In the genomic region with DNA sequence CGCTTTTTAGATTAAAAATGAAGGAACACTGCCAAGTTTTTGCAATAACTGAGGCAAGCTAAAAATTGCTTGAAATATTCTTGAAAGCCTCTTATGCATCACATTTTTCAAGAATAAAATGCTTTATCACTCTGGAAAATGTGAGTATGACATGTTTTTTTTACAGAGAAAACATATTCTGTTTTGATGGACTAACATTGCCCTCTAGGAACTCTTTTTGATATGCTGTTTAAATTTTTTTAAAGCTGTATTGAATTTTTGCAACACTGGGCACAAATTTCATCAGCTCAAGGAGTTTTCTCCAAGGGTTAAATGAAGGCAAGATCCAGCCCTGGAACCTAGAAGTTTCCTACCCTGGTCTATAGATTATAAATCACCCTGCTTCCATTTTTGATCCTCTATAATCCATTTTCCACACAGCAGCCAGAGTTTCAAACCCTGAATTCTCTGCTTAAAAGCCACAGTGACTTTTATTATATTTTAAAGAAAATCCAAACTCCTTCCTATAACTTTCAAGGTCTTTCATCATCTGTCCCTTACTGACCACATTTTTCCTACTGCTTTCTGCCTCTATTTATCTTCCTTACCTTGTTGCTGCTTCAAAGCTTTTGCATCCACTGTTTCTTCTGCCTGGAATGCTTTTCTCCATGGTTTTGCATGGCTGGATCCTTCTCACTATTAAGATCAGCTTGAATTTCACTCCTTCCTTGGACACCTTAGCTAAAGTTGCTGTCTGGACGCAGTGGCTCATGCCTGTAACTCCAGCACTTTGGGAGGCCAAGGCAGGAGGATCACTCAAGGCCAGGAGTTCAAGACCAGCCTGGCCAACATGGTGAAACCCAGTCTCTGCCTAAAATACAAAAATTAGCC, we compare ENCODE assay signal across 18 cellular contexts.
A peak's percentile ranks its signal among the peaks of the same experiment; 100 is the strongest.
DNase-seq lines count a peak whose midpoint lies in the region; ATAC-seq and TF ChIP-seq lines count a peak whose summit lies in the region.
"Had no signal": no experiment of that assay in that cellular context is flagged by ENCODE, and none has a peak within 500 bp of the region (broad histone marks: within the 10 kb centered on the region; RNA-seq: fewer than 3 reads in every experiment).

No MANE protein-coding gene starts in this region.

- no peaks in the 10 kb centered on the region for H3K9me2 ChIP-seq in HCT116 (ENCODE audit: insufficient read depth)

- H3K9me3 ChIP-seq in HCT116 (ENCODE audit: control insufficient read depth in 1 of 2, insufficient read depth in 1 of 2, low read depth in 1 of 2, low read length in 2 of 2) (no peaks in the 10 kb centered on the region), SK-N-MC (ENCODE audit: low read depth, low read length) (no peaks in the 10 kb centered on the region)
- H3K9me3 ChIP-seq: ascending aorta had no signal

- H3K79me2 ChIP-seq in HCT116 (ENCODE audit: insufficient read depth, low read length) = no peaks in the 10 kb centered on the region

- TF ChIP-seq RAD21 in HCT116 (IDR thresholded peaks at IDR 0.05; ENCODE audit: low read depth) = peak; percentile 36; the same call in 1 of the 2 replicates

- no peaks in the 10 kb centered on the region for H3K27me3 ChIP-seq in HCT116 (ENCODE audit: insufficient read depth, low read length)
- H3K27me3 ChIP-seq: ascending aorta had no signal

- H3K4me1 ChIP-seq in HCT116 (ENCODE audit: control insufficient read depth in 1 of 2, insufficient read depth in 2 of 2, low read length in 2 of 2) = no peaks in the 10 kb centered on the region
- H3K4me1 ChIP-seq: ascending aorta had no signal

- ATAC-seq in HCT116 (no peak), GM19023 (IDR thresholded peaks at IDR 0.05; ENCODE audit: unreplicated experiment) (no peak)
- ATAC-seq: activated T-helper 17 cell treated with anti-CD3 and anti-CD28 coated beads, Interleukin-2, amount 50 U/mL, for 72 hours had no signal

- CTCF ChIA-PET in HCT116 (lab: Charles Lee) = interaction anchor here (1.9 kb wide), 1 partner anchor 24 kb away, joined by 6 read pairs; no protein-coding TSS in a partner anchor

- no peak for TF ChIP-seq POLR2A in HCT116 (IDR thresholded peaks at IDR 0.05; ENCODE audit: borderline replicate concordance, extremely low read depth, insufficient read depth, insufficient read length)

- H3K36me3 ChIP-seq in HCT116 (ENCODE audit: control insufficient read depth in 1 of 2, insufficient read depth in 2 of 2, low read length in 2 of 2) = no peaks in the 10 kb centered on the region
- H3K36me3 ChIP-seq in SK-N-MC (ENCODE audit: insufficient read depth, low read length) = no peaks in the 10 kb centered on the region
- H3K36me3 ChIP-seq: ascending aorta had no signal

- DNase-seq in AG09319 (ENCODE audit: extremely low read depth, low read depth) (peak; percentile 28), HCT116 (ENCODE audit: low read depth, low spot score) (no peak), SK-N-MC (ENCODE audit: low read depth, low spot score) (peak; percentile 44), fibroblast of the aortic adventitia (ENCODE audit: low read depth) (peak; percentile 74), DMS153 (lab: John Stamatoyannopoulos, UW) (no peak), DMS 273 (lab: John Stamatoyannopoulos, UW; ENCODE audit: unreplicated experiment) (no peak)
- DNase-seq: activated CD4-positive, alpha-beta memory T cell treated with anti-CD3 and anti-CD28 coated beads, Interleukin-2, amount 10 ng/mL, durations not matched to agents 7 days and 5 days; DMS 273 treated with DMSO at 0.1 percent for 48 hours; HCEC 1CT; kidney glomerular epithelial cell; NCI-H1092; NCI-H69; nephron progenitor cell; substantia nigra; SW 1271 had no signal

- no TSS peak for BruUV-seq in HCT116 (replicated peaks; lab: Mats Ljungman, UMichigan)

- TF ChIP-seq CTCF in AG09319 (IDR thresholded peaks at IDR 0.05; ENCODE audit: low read depth, low read length) (no peak; the same call in none of the 2 replicates), HCT116 (IDR thresholded peaks at IDR 0.05 in 2 of 3, conservative IDR thresholded peaks at IDR 0.05 in 1 of 3; ENCODE audit: borderline replicate concordance in 1 of 3, insufficient read depth in 1 of 3, low read depth in 2 of 3, low read length in 2 of 3) (no peak), fibroblast of the aortic adventitia (IDR thresholded peaks at IDR 0.05; ENCODE audit: insufficient read depth, low read length) (no peak)

- RAD21 ChIA-PET in HCT116 (lab: Charles Lee; ENCODE audit: low non-redundant PET in 1 of 2, low total read pairs in 2 of 2, uncharacterized antibody in 2 of 2, unreplicated experiment in 2 of 2) = no interaction called here

- intact Hi-C loops in HCT116 (cut with micrococcal nuclease) = no loop called here

- POLR2A ChIA-PET in HCT116 (lab: Charles Lee) = no interaction called here

- H2AFZ ChIP-seq in HCT116 (ENCODE audit: low read depth, low read length, poor library complexity, severe bottlenecking) = no peak overlapping the region

- H3K27ac ChIP-seq in HCT116 (ENCODE audit: low read depth, low read length) = no peak overlapping the region
- peak overlapping the region; percentile 91 for H3K27ac ChIP-seq in SK-N-MC
- H3K27ac ChIP-seq: ascending aorta had no signal

- H3K9ac ChIP-seq in HCT116 (ENCODE audit: low read length) (no peak overlapping the region), SK-N-MC (ENCODE audit: insufficient read length) (peak overlapping the region; percentile 51)

- H3K4me2 ChIP-seq in HCT116 (ENCODE audit: low read length) = no peak overlapping the region

- H4K20me1 ChIP-seq in HCT116 (ENCODE audit: insufficient read depth) = no peaks in the 10 kb centered on the region

- H3K4me3 ChIP-seq in HCT116 (replicated peaks in 1 of 2; ENCODE audit: low read depth in 1 of 2, low read length in 2 of 2) (no peak overlapping the region), SK-N-MC (peak overlapping the region; percentile 2; the same call in 1 of the 2 replicates), fibroblast of the aortic adventitia (ENCODE audit: low read depth, low read length) (no peak overlapping the region)
- H3K4me3 ChIP-seq: ascending aorta had no signal

TF ChIP-seq in HCT116, 20 proteins besides CTCF, POLR2A, EP300 and RAD21:
- TF ChIP-seq JUND (IDR thresholded peaks at IDR 0.05) = no peak
- TF ChIP-seq CEBPB (IDR thresholded peaks at IDR 0.05; ENCODE audit: low read depth) = peak; percentile 56; the same call in 1 of the 2 replicates

Comparison
In these comparisons a context has a peak if more than half of its experiments do, and no peak if none do; other contexts are left out.
1. DNase-seq: peak in AG09319 (single experiment), SK-N-MC (single experiment) and fibroblast of the aortic adventitia (single experiment); none in HCT116 (single experiment), DMS153 (single experiment) and DMS 273 (single experiment).